ENCODE assay signal across 1 cellular context in the genomic region with DNA sequence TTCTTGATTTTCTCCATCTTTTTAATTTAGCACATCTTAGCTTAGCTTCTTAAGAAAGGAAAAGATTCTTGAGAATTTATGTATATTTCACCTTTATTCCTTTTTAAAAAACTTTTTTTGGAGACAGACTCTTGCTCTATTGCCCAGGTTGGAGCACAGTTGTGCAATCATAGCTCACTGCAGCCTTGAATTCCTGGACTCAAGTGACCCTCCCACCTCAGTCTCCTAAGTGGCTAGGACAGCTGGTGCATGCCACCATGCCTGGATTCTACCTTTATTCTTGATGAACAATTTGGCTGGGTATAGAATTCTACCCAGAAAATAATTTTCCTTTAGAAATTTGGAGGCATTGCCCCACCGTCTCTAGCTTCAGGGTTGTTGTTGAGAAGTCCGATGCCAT.
A peak's percentile ranks its signal among the peaks of the same experiment; 100 is the strongest.
TF ChIP-seq lines count a peak whose summit lies in the region.

No MANE protein-coding gene starts in this region.

TF ChIP-seq in HepG2, 621 proteins besides CTCF, POLR2A, EP300 and RAD21 (continued from another document and continues in another):
- TF ChIP-seq, protein P1, sequence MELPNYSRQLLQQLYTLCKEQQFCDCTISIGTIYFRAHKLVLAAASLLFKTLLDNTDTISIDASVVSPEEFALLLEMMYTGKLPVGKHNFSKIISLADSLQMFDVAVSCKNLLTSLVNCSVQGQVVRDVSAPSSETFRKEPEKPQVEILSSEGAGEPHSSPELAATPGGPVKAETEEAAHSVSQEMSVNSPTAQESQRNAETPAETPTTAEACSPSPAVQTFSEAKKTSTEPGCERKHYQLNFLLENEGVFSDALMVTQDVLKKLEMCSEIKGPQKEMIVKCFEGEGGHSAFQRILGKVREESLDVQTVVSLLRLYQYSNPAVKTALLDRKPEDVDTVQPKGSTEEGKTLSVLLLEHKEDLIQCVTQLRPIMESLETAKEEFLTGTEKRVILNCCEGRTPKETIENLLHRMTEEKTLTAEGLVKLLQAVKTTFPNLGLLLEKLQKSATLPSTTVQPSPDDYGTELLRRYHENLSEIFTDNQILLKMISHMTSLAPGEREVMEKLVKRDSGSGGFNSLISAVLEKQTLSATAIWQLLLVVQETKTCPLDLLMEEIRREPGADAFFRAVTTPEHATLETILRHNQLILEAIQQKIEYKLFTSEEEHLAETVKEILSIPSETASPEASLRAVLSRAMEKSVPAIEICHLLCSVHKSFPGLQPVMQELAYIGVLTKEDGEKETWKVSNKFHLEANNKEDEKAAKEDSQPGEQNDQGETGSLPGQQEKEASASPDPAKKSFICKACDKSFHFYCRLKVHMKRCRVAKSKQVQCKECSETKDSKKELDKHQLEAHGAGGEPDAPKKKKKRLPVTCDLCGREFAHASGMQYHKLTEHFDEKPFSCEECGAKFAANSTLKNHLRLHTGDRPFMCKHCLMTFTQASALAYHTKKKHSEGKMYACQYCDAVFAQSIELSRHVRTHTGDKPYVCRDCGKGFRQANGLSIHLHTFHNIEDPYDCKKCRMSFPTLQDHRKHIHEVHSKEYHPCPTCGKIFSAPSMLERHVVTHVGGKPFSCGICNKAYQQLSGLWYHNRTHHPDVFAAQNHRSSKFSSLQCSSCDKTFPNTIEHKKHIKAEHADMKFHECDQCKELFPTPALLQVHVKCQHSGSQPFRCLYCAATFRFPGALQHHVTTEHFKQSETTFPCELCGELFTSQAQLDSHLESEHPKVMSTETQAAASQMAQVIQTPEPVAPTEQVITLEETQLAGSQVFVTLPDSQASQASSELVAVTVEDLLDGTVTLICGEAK (IDR thresholded peaks at IDR 0.05) = no peak
- TF ChIP-seq, protein P1 (CRISPR knock-in tag; IDR thresholded peaks at IDR 0.05) = no peak
- TF ChIP-seq CREM (IDR thresholded peaks at IDR 0.05) (no peak), CREM (CRISPR knock-in tag; IDR thresholded peaks at IDR 0.05) (no peak), REXO4 (CRISPR knock-in tag; IDR thresholded peaks at IDR 0.05; ENCODE audit: borderline replicate concordance) (no peak), ZFP1 (CRISPR knock-in tag; IDR thresholded peaks at IDR 0.05) (peak; percentile 94; the same call in 1 of the 2 replicates), ZNF234 (CRISPR knock-in tag; conservative IDR thresholded peaks at IDR 0.05) (no peak), ATF1 (CRISPR knock-in tag; IDR thresholded peaks at IDR 0.05) (no peak), TBP (CRISPR knock-in tag; IDR thresholded peaks at IDR 0.05) (no peak), RELA (CRISPR knock-in tag; IDR thresholded peaks at IDR 0.05) (no peak), ZNF570 (CRISPR knock-in tag; IDR thresholded peaks at IDR 0.05; ENCODE audit: borderline replicate concordance) (no peak), EHMT2 (IDR thresholded peaks at IDR 0.05; ENCODE audit: borderline replicate concordance, low read depth, low read length) (no peak), FOSL1 (CRISPR knock-in tag; IDR thresholded peaks at IDR 0.05; ENCODE audit: borderline replicate concordance) (no peak), MTA1 (CRISPR knock-in tag; IDR thresholded peaks at IDR 0.05; ENCODE audit: borderline replicate concordance) (no peak), HNRNPLL (IDR thresholded peaks at IDR 0.05; ENCODE audit: low read depth, low read length, poor library complexity, severe bottlenecking) (no peak), ZNF446 (CRISPR knock-in tag; IDR thresholded peaks at IDR 0.05) (no peak), ZNF7 (CRISPR knock-in tag; IDR thresholded peaks at IDR 0.05) (no peak), ZSCAN25 (CRISPR knock-in tag; IDR thresholded peaks at IDR 0.05) (no peak), ISL2 (CRISPR knock-in tag; IDR thresholded peaks at IDR 0.05) (no peak), ZC3H13 (CRISPR knock-in tag; IDR thresholded peaks at IDR 0.05) (no peak), MTA3 (CRISPR knock-in tag; IDR thresholded peaks at IDR 0.05) (no peak), CEBPG (CRISPR knock-in tag; IDR thresholded peaks at IDR 0.05) (peak; percentile 63), PAX8 (CRISPR knock-in tag; IDR thresholded peaks at IDR 0.05; ENCODE audit: borderline replicate concordance) (no peak), HCFC1 (IDR thresholded peaks at IDR 0.05; ENCODE audit: low read depth, low read length) (no peak), NFRKB (IDR thresholded peaks at IDR 0.05) (no peak), CEBPB (IDR thresholded peaks at IDR 0.05; ENCODE audit: borderline replicate concordance, low read depth, low read length) (peak; percentile 72)
- TF ChIP-seq, protein P2, sequence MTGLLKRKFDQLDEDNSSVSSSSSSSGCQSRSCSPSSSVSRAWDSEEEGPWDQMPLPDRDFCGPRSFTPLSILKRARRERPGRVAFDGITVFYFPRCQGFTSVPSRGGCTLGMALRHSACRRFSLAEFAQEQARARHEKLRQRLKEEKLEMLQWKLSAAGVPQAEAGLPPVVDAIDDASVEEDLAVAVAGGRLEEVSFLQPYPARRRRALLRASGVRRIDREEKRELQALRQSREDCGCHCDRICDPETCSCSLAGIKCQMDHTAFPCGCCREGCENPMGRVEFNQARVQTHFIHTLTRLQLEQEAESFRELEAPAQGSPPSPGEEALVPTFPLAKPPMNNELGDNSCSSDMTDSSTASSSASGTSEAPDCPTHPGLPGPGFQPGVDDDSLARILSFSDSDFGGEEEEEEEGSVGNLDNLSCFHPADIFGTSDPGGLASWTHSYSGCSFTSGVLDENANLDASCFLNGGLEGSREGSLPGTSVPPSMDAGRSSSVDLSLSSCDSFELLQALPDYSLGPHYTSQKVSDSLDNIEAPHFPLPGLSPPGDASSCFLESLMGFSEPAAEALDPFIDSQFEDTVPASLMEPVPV (CRISPR knock-in tag; IDR thresholded peaks at IDR 0.05) = no peak
- TF ChIP-seq, protein P3, sequence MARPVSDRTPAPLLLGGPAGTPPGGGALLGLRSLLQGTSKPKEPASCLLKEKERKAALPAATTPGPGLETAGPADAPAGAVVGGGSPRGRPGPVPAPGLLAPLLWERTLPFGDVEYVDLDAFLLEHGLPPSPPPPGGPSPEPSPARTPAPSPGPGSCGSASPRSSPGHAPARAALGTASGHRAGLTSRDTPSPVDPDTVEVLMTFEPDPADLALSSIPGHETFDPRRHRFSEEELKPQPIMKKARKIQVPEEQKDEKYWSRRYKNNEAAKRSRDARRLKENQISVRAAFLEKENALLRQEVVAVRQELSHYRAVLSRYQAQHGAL (CRISPR knock-in tag; IDR thresholded peaks at IDR 0.05; ENCODE audit: not compliant biosample characterization) = no peak
- TF ChIP-seq, protein P4, sequence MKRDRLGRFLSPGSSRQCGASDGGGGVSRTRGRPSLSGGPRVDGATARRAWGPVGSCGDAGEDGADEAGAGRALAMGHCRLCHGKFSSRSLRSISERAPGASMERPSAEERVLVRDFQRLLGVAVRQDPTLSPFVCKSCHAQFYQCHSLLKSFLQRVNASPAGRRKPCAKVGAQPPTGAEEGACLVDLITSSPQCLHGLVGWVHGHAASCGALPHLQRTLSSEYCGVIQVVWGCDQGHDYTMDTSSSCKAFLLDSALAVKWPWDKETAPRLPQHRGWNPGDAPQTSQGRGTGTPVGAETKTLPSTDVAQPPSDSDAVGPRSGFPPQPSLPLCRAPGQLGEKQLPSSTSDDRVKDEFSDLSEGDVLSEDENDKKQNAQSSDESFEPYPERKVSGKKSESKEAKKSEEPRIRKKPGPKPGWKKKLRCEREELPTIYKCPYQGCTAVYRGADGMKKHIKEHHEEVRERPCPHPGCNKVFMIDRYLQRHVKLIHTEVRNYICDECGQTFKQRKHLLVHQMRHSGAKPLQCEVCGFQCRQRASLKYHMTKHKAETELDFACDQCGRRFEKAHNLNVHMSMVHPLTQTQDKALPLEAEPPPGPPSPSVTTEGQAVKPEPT (CRISPR knock-in tag; IDR thresholded peaks at IDR 0.05; ENCODE audit: low read depth) = no peak
- TF ChIP-seq, protein P5, sequence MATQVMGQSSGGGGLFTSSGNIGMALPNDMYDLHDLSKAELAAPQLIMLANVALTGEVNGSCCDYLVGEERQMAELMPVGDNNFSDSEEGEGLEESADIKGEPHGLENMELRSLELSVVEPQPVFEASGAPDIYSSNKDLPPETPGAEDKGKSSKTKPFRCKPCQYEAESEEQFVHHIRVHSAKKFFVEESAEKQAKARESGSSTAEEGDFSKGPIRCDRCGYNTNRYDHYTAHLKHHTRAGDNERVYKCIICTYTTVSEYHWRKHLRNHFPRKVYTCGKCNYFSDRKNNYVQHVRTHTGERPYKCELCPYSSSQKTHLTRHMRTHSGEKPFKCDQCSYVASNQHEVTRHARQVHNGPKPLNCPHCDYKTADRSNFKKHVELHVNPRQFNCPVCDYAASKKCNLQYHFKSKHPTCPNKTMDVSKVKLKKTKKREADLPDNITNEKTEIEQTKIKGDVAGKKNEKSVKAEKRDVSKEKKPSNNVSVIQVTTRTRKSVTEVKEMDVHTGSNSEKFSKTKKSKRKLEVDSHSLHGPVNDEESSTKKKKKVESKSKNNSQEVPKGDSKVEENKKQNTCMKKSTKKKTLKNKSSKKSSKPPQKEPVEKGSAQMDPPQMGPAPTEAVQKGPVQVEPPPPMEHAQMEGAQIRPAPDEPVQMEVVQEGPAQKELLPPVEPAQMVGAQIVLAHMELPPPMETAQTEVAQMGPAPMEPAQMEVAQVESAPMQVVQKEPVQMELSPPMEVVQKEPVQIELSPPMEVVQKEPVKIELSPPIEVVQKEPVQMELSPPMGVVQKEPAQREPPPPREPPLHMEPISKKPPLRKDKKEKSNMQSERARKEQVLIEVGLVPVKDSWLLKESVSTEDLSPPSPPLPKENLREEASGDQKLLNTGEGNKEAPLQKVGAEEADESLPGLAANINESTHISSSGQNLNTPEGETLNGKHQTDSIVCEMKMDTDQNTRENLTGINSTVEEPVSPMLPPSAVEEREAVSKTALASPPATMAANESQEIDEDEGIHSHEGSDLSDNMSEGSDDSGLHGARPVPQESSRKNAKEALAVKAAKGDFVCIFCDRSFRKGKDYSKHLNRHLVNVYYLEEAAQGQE (IDR thresholded peaks at IDR 0.05; ENCODE audit: borderline replicate concordance in 1 of 2, low read depth in 1 of 2, low read length in 2 of 2) = no peak
- TF ChIP-seq, protein P6, sequence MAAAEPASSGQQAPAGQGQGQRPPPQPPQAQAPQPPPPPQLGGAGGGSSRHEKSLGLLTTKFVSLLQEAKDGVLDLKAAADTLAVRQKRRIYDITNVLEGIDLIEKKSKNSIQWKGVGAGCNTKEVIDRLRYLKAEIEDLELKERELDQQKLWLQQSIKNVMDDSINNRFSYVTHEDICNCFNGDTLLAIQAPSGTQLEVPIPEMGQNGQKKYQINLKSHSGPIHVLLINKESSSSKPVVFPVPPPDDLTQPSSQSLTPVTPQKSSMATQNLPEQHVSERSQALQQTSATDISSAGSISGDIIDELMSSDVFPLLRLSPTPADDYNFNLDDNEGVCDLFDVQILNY (CRISPR knock-in tag; conservative IDR thresholded peaks at IDR 0.05) = no peak
- TF ChIP-seq, protein P7, sequence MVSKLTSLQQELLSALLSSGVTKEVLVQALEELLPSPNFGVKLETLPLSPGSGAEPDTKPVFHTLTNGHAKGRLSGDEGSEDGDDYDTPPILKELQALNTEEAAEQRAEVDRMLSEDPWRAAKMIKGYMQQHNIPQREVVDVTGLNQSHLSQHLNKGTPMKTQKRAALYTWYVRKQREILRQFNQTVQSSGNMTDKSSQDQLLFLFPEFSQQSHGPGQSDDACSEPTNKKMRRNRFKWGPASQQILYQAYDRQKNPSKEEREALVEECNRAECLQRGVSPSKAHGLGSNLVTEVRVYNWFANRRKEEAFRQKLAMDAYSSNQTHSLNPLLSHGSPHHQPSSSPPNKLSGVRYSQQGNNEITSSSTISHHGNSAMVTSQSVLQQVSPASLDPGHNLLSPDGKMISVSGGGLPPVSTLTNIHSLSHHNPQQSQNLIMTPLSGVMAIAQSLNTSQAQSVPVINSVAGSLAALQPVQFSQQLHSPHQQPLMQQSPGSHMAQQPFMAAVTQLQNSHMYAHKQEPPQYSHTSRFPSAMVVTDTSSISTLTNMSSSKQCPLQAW (CRISPR knock-in tag; IDR thresholded peaks at IDR 0.05) = no peak
- TF ChIP-seq, protein P8, sequence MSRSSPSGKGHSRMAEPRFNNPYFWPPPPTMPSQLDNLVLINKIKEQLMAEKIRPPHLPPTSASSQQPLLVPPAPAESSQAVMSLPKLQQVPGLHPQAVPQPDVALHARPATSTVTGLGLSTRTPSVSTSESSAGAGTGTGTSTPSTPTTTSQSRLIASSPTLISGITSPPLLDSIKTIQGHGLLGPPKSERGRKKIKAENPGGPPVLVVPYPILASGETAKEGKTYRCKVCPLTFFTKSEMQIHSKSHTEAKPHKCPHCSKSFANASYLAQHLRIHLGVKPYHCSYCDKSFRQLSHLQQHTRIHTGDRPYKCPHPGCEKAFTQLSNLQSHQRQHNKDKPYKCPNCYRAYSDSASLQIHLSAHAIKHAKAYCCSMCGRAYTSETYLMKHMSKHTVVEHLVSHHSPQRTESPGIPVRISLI (CRISPR knock-in tag; IDR thresholded peaks at IDR 0.05; ENCODE audit: borderline replicate concordance) = no peak
- TF ChIP-seq, protein P9, sequence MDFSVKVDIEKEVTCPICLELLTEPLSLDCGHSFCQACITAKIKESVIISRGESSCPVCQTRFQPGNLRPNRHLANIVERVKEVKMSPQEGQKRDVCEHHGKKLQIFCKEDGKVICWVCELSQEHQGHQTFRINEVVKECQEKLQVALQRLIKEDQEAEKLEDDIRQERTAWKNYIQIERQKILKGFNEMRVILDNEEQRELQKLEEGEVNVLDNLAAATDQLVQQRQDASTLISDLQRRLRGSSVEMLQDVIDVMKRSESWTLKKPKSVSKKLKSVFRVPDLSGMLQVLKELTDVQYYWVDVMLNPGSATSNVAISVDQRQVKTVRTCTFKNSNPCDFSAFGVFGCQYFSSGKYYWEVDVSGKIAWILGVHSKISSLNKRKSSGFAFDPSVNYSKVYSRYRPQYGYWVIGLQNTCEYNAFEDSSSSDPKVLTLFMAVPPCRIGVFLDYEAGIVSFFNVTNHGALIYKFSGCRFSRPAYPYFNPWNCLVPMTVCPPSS (IDR thresholded peaks at IDR 0.05) = no peak
